In genomic region chr6:82227770-82228169, GRCh38 we compare ENCODE assay signal across 10 cellular contexts. TPM values are rescaled to one million over a fixed set of nuclear protein-coding genes. Genes with fewer than 3 reads are reported as not detected.
DNase-seq lines count a peak whose midpoint lies in the region; ATAC-seq and TF ChIP-seq lines count a peak whose summit lies in the region.
"Had no signal": no experiment of that assay in that cellular context is flagged by ENCODE, and none has a peak within 500 bp of the region (broad histone marks: within the 10 kb centered on the region; RNA-seq: fewer than 3 reads in every experiment).

No MANE protein-coding gene starts in this region.

- H3K4me1 ChIP-seq in DOHH2 (ENCODE audit: control insufficient read depth, low read length) (peaks cover 51% of the 10 kb centered on the region), KMS-11 (ENCODE audit: low read depth, poor library complexity, severe bottlenecking) (peaks cover 19% of the 10 kb centered on the region), HAP-1 (no peaks in the 10 kb centered on the region), upper lobe of right lung (no peaks in the 10 kb centered on the region), colonic mucosa (no peaks in the 10 kb centered on the region)
- H3K4me1 ChIP-seq: BE2C had no signal

- H3K4me2 ChIP-seq in DOHH2 (ENCODE audit: low read length), result peak overlapping the region; percentile 63
- peak overlapping the region; percentile 54 for H3K4me2 ChIP-seq in KMS-11

- peaks cover 13% of the 10 kb centered on the region for H3F3A ChIP-seq in DOHH2 (ENCODE audit: control insufficient read depth, insufficient read depth)

- H3K79me2 ChIP-seq in DOHH2 (ENCODE audit: control insufficient read depth, low read length) (peaks cover 22% of the 10 kb centered on the region), KMS-11 (ENCODE audit: insufficient read depth, low read depth) (no peaks in the 10 kb centered on the region)

- H4K20me1 ChIP-seq in DOHH2 (ENCODE audit: control insufficient read depth, insufficient read depth, low read depth, low read length) (no peaks in the 10 kb centered on the region), KMS-11 (ENCODE audit: insufficient read depth) (no peaks in the 10 kb centered on the region)

- H3K4me3 ChIP-seq in DOHH2 (ENCODE audit: low read length), result peak overlapping the region; percentile 54
- H3K4me3 ChIP-seq in KMS-11 (IDR thresholded peaks at IDR 0.05; ENCODE audit: insufficient read depth, low read depth, low read length), result no peak overlapping the region
- H3K4me3 ChIP-seq in HAP-1, result no peak overlapping the region
- H3K4me3 ChIP-seq in upper lobe of right lung, result no peak overlapping the region
- H3K4me3 ChIP-seq in colonic mucosa, result no peak overlapping the region

- H3K36me3 ChIP-seq in DOHH2 (ENCODE audit: control insufficient read depth, low read length) (peaks cover 69% of the 10 kb centered on the region), KMS-11 (ENCODE audit: insufficient read depth) (no peaks in the 10 kb centered on the region), HAP-1 (replicated peaks) (peaks cover 48% of the 10 kb centered on the region), upper lobe of right lung (peaks cover 71% of the 10 kb centered on the region), colonic mucosa (no peaks in the 10 kb centered on the region)

- in situ Hi-C loops in HAP-1 (cut with MboI; ENCODE audit: low sequenced_read_pairs), result no loop called here

- peak; percentile 75 for ATAC-seq in GM19324 (IDR thresholded peaks at IDR 0.05; ENCODE audit: low FRiP score, unreplicated experiment)
- peak; percentile 92 for ATAC-seq in HG02840 (IDR thresholded peaks at IDR 0.05; ENCODE audit: low FRiP score, unreplicated experiment)
- ATAC-seq in upper lobe of right lung, result no peak

- peak overlapping the region; percentile 92 for H3K27ac ChIP-seq in DOHH2 (ENCODE audit: low read depth, low read length)
- H3K27ac ChIP-seq in KMS-11, result no peak overlapping the region
- no peak overlapping the region for H3K27ac ChIP-seq in upper lobe of right lung
- no peak overlapping the region for H3K27ac ChIP-seq in colonic mucosa

- intact Hi-C loops in upper lobe of right lung (cut with DNase I) (no loop called here), colonic mucosa (cut with DNase I) (no loop called here)

- DNase-seq in HAP-1 (ENCODE audit: low spot score in 2 of 2) (no peak), NCI-H1930 (lab: John Stamatoyannopoulos, UW) (no peak), upper lobe of right lung (no peak), colonic mucosa (no peak)
- DNase-seq: activated CD4-positive, CD25-positive, alpha-beta regulatory T cell; BE2C had no signal

- H3K27me3 ChIP-seq in DOHH2 (ENCODE audit: control insufficient read depth, low read length) (no peaks in the 10 kb centered on the region), KMS-11 (ENCODE audit: insufficient read depth, low read depth) (no peaks in the 10 kb centered on the region), HAP-1 (ENCODE audit: low read depth) (no peaks in the 10 kb centered on the region), upper lobe of right lung (no peaks in the 10 kb centered on the region), colonic mucosa (no peaks in the 10 kb centered on the region)
- H3K27me3 ChIP-seq: BE2C had no signal

- no peak overlapping the region for H2AFZ ChIP-seq in KMS-11 (ENCODE audit: low read depth)

- no peaks in the 10 kb centered on the region for H3K9me2 ChIP-seq in DOHH2 (replicated peaks; ENCODE audit: control insufficient read depth, low read length)

- H3K9me3 ChIP-seq in DOHH2 (ENCODE audit: control insufficient read depth, insufficient read depth, low read length) (no peaks in the 10 kb centered on the region), HAP-1 (no peaks in the 10 kb centered on the region), upper lobe of right lung (no peaks in the 10 kb centered on the region), colonic mucosa (no peaks in the 10 kb centered on the region)
- H3K9me3 ChIP-seq: BE2C had no signal

- no peak overlapping the region for H3K9ac ChIP-seq in KMS-11
- no peak overlapping the region for H3K9ac ChIP-seq in colonic mucosa (ENCODE audit: low read depth in 2 of 2, low read length in 2 of 2)

- TF ChIP-seq CTCF in DOHH2 (IDR thresholded peaks at IDR 0.05; ENCODE audit: low read depth, low read length, poor library complexity, severe bottlenecking) (no peak), KMS-11 (conservative IDR thresholded peaks at IDR 0.05; ENCODE audit: low read depth, low read length) (no peak), upper lobe of right lung (IDR thresholded peaks at IDR 0.05) (no peak), colonic mucosa (IDR thresholded peaks at IDR 0.05) (no peak)

RNA-seq across cellular contexts. Expression of gene IBTK, which starts 19.8 kb away (rescaled TPM):
- total RNA-seq in upper lobe of right lung (29.4 TPM), colonic mucosa (10 to 100 TPM; 37.5 to 39.8 TPM)
